8 cellular contexts compared by ENCODE assay signal in genomic region chr3:81485444-81485865, GRCh38.
DNase-seq lines count a peak whose midpoint lies in the region; ATAC-seq lines count a peak whose summit lies in the region.

No MANE protein-coding gene starts in this region.

- H3K27ac Mint-ChIP-seq in activated naive CD4-positive, alpha-beta T cell treated with anti-CD3 and anti-CD28 coated beads for 36 hours: no peak overlapping the region

- no peaks in the 10 kb centered on the region for H3K4me1 Mint-ChIP-seq in activated naive CD4-positive, alpha-beta T cell treated with anti-CD3 and anti-CD28 coated beads for 36 hours (ENCODE audit: low read depth)

- intact Hi-C loops in activated naive CD4-positive, alpha-beta T cell treated with anti-CD3 and anti-CD28 coated beads for 36 hours (cut with micrococcal nuclease): no loop called here

- ATAC-seq in GM18508 (IDR thresholded peaks at IDR 0.05; ENCODE audit: insufficient read depth, unreplicated experiment) (peak; percentile 99), HG02884 (IDR thresholded peaks at IDR 0.05; ENCODE audit: unreplicated experiment) (peak; percentile 99)

- peaks cover 3% of the 10 kb centered on the region for H3K36me3 Mint-ChIP-seq in activated naive CD4-positive, alpha-beta T cell treated with anti-CD3 and anti-CD28 coated beads for 36 hours (ENCODE audit: low read depth)

- H3K9me3 Mint-ChIP-seq in activated naive CD4-positive, alpha-beta T cell treated with anti-CD3 and anti-CD28 coated beads for 36 hours: peaks cover 7% of the 10 kb centered on the region

- CTCF ChIA-PET in activated naive CD4-positive, alpha-beta T cell treated with anti-CD3 and anti-CD28 coated beads for 36 hours (lab: Charles Lee): interaction anchor here (0.7 kb wide), 1 partner anchor 473 kb away, joined by 3 read pairs; no protein-coding TSS in a partner anchor

- DNase-seq in RPMI8226 (peak; percentile 9), kidney tubule cell (ENCODE audit: low spot score) (peak; percentile 79), mucosa of gallbladder (ENCODE audit: low spot score) (no peak), SKM-1 treated with dmso at 0.1 percent for 144 hours (lab: John Stamatoyannopoulos, UW; ENCODE audit: unreplicated experiment) (no peak), NCI-H510A treated with DMSO at 0.1 percent for 48 hours (lab: John Stamatoyannopoulos, UW) (no peak)
- no peak for DNase-seq in activated naive CD4-positive, alpha-beta T cell treated with anti-CD3 and anti-CD28 coated beads for 36 hours

- H3K27me3 Mint-ChIP-seq in activated naive CD4-positive, alpha-beta T cell treated with anti-CD3 and anti-CD28 coated beads for 36 hours (ENCODE audit: low read depth): no peaks in the 10 kb centered on the region

- no peak overlapping the region for H3K4me3 Mint-ChIP-seq in activated naive CD4-positive, alpha-beta T cell treated with anti-CD3 and anti-CD28 coated beads for 36 hours

Comparison
In these comparisons a context has a peak if more than half of its experiments do, and no peak if none do; other contexts are left out.
1. DNase-seq: peak in RPMI8226 (single experiment) and kidney tubule cell (single experiment); none in mucosa of gallbladder (single experiment), SKM-1 treated with dmso at 0.1 percent for 144 hours (single experiment), activated naive CD4-positive, alpha-beta T cell treated with anti-CD3 and anti-CD28 coated beads for 36 hours (single experiment) and NCI-H510A treated with DMSO at 0.1 percent for 48 hours (single experiment).